In the genomic region with DNA sequence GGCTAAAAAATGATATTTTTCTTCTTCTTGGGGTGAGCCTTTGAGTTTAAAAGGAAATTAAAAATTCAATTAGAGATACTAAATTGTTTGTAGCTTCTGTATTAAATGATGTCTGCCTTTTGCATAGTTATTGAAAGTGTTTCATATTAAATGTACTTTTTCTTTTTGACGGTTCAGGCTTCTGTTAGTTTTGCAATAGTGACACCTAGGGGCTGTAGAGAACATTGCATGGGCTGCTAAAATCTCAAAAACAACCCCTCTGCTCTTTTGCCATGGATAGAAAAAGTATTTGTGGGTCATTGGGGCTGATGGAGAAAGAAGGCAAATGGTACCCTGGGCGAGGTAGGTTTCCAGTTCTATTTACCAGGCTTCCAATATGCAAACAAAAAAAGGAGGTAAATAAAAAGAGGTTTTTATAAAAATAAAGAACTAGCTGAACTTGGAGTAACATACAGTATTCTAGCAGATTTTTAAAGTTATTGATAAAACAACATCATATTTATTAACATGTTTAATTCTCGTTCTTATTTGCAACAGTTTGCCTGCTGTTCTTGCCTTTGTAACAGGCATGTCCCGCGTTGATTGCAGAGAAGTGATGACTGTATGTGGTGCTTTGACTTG, we compare ENCODE assay signal across 8 cellular contexts.
DNase-seq lines count a peak whose midpoint lies in the region; ATAC-seq and TF ChIP-seq lines count a peak whose summit lies in the region.

No MANE protein-coding gene starts in this region.

- no peaks in the 10 kb centered on the region for H3K9me3 Mint-ChIP-seq in brain

- no peaks in the 10 kb centered on the region for H3K36me3 ChIP-seq in HEK293 (ENCODE audit: control insufficient read depth in 2 of 2, insufficient read depth in 1 of 2, low read length in 2 of 2)
- no peaks in the 10 kb centered on the region for H3K36me3 ChIP-seq in thoracic aorta

- no peak overlapping the region for H3K27ac ChIP-seq in HEK293 (ENCODE audit: extremely low read depth, low read depth, low read length)
- peak overlapping the region in 1 of 2 donors; percentile 25 for H3K27ac ChIP-seq in thoracic aorta

- H3K4me1 ChIP-seq in HEK293 (ENCODE audit: control insufficient read depth, insufficient read depth, low read length): no peaks in the 10 kb centered on the region
- peaks cover 5 to 40% of the 10 kb centered on the region in 2 donors for H3K4me1 ChIP-seq in thoracic aorta (ENCODE audit: control insufficient read depth in 1 of 2, low read depth in 2 of 2)

- H3K27me3 Mint-ChIP-seq in brain: no peaks in the 10 kb centered on the region

- no peak overlapping the region for H3K4me3 ChIP-seq in HEK293 (ENCODE audit: low read depth, low read length)
- H3K4me3 ChIP-seq in thoracic aorta: peak overlapping the region; percentile 27

- ATAC-seq in left colon (peak; percentile 60), thoracic aorta (ENCODE audit: insufficient number of reproducible peaks, low FRiP score, low read depth) (no peak), GM21423 (IDR thresholded peaks at IDR 0.05; ENCODE audit: unreplicated experiment) (no peak)

- H3K27ac Mint-ChIP-seq in brain: peak overlapping the region in 3 of 5 experiments; percentile 5 to 85 (median 56)

- intact Hi-C loops in left colon (cut with DNase I, micrococcal nuclease): loop anchor here in 1 of 2 donors (10.0 kb wide), 1 partner anchor 395 kb away; no protein-coding TSS in a partner anchor

- H3K9me3 ChIP-seq in HEK293 (ENCODE audit: control insufficient read depth, insufficient read depth, low read depth, low read length): no peaks in the 10 kb centered on the region
- no peaks in the 10 kb centered on the region for H3K9me3 ChIP-seq in thoracic aorta

- POLR2A ChIA-PET in HEK293 (lab: Yijun Ruan, JAX): interaction anchor here (0.6 kb wide), 1 partner anchor 306 kb away, joined by 6 read pairs; no protein-coding TSS in a partner anchor

- DNase-seq in COLO829 (ENCODE audit: low spot score) (peak; percentile 53), NOMO-1 treated with DMSO at 0.1 percent for 48 hours (lab: John Stamatoyannopoulos, UW; ENCODE audit: unreplicated experiment) (peak; percentile 65), left colon (no peak), thoracic aorta (ENCODE audit: low spot score) (no peak)
- DNase-seq in effector CD8-positive, alpha-beta T cell (lab: John Stamatoyannopoulos, UW): no peak

- CTCF ChIA-PET in HEK293 (lab: Yijun Ruan, JAX): interaction anchor here (0.6 to 2.0 kb wide), 55 partner anchors 8 to 1150 kb away, joined by 3 to 18 read pairs (median 3); no protein-coding TSS in a partner anchor

- H3K36me3 Mint-ChIP-seq in brain: no peaks in the 10 kb centered on the region

- TF ChIP-seq CTCF in HEK293 (tag by site-specific recombination; IDR thresholded peaks at IDR 0.05) (peak; percentile 52; the same call in 1 of the 2 replicates), brain (conservative IDR thresholded peaks at IDR 0.05) (peak; percentile 93 to 96), thoracic aorta (IDR thresholded peaks at IDR 0.05) (peak; percentile 92)

- no peaks in the 10 kb centered on the region for H3K27me3 ChIP-seq in thoracic aorta (replicated peaks; ENCODE audit: insufficient read depth)

- peak overlapping the region in 2 of 5 experiments; percentile 3 to 6 for H3K4me3 Mint-ChIP-seq in brain

- peaks cover 45% of the 10 kb centered on the region for H3K4me1 Mint-ChIP-seq in brain

TF ChIP-seq in HEK293, 187 proteins besides CTCF, POLR2A, EP300 and RAD21:
- TF ChIP-seq ZNF121 (tag by site-specific recombination; IDR thresholded peaks at IDR 0.05) (no peak), PRDM1 (tag by site-specific recombination; IDR thresholded peaks at IDR 0.05) (0 out of 2 replicates have a peak, but pooled peaks have one; percentile 30), ZNF76 (tag by site-specific recombination; IDR thresholded peaks at IDR 0.05; ENCODE audit: borderline replicate concordance, low read depth) (no peak), ZNF571 (tag by site-specific recombination; IDR thresholded peaks at IDR 0.05) (no peak), ZXDB (tag by site-specific recombination; IDR thresholded peaks at IDR 0.05) (no peak), AEBP2 (tag by site-specific recombination; IDR thresholded peaks at IDR 0.05; ENCODE audit: borderline replicate concordance) (no peak), ZNF558 (tag by site-specific recombination; IDR thresholded peaks at IDR 0.05) (no peak), ZNF274 (IDR thresholded peaks at IDR 0.05; ENCODE audit: low read length) (no peak), ZNF274 (tag by site-specific recombination; IDR thresholded peaks at IDR 0.05; ENCODE audit: borderline replicate concordance) (no peak), MEIS1 (CRISPR knock-in tag; IDR thresholded peaks at IDR 0.05; ENCODE audit: borderline replicate concordance) (no peak), SETDB1 (IDR thresholded peaks at IDR 0.05; ENCODE audit: insufficient read length, low read length) (no peak), ZNF654 (tag by site-specific recombination; IDR thresholded peaks at IDR 0.05; ENCODE audit: low read depth) (peak; percentile 78), ZNF146 (tag by site-specific recombination; IDR thresholded peaks at IDR 0.05) (no peak), ZNF221 (tag by site-specific recombination; IDR thresholded peaks at IDR 0.05; ENCODE audit: borderline replicate concordance) (no peak), ZNF132 (tag by site-specific recombination; IDR thresholded peaks at IDR 0.05; ENCODE audit: borderline replicate concordance) (no peak), ZNF596 (tag by site-specific recombination; IDR thresholded peaks at IDR 0.05) (no peak), ZNF707 (tag by site-specific recombination; IDR thresholded peaks at IDR 0.05) (no peak), ZNF350 (tag by site-specific recombination; IDR thresholded peaks at IDR 0.05) (no peak)
- TF ChIP-seq, protein P1, sequence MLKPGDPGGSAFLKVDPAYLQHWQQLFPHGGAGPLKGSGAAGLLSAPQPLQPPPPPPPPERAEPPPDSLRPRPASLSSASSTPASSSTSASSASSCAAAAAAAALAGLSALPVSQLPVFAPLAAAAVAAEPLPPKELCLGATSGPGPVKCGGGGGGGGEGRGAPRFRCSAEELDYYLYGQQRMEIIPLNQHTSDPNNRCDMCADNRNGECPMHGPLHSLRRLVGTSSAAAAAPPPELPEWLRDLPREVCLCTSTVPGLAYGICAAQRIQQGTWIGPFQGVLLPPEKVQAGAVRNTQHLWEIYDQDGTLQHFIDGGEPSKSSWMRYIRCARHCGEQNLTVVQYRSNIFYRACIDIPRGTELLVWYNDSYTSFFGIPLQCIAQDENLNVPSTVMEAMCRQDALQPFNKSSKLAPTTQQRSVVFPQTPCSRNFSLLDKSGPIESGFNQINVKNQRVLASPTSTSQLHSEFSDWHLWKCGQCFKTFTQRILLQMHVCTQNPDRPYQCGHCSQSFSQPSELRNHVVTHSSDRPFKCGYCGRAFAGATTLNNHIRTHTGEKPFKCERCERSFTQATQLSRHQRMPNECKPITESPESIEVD (tag by site-specific recombination; IDR thresholded peaks at IDR 0.05): peak; percentile 27; the same call in 1 of the 2 replicates
- TF ChIP-seq, protein P2, sequence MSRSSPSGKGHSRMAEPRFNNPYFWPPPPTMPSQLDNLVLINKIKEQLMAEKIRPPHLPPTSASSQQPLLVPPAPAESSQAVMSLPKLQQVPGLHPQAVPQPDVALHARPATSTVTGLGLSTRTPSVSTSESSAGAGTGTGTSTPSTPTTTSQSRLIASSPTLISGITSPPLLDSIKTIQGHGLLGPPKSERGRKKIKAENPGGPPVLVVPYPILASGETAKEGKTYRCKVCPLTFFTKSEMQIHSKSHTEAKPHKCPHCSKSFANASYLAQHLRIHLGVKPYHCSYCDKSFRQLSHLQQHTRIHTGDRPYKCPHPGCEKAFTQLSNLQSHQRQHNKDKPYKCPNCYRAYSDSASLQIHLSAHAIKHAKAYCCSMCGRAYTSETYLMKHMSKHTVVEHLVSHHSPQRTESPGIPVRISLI (tag by site-specific recombination; IDR thresholded peaks at IDR 0.05): 0 out of 2 replicates have a peak, but pooled peaks have one; percentile 43
- TF ChIP-seq, protein P3, sequence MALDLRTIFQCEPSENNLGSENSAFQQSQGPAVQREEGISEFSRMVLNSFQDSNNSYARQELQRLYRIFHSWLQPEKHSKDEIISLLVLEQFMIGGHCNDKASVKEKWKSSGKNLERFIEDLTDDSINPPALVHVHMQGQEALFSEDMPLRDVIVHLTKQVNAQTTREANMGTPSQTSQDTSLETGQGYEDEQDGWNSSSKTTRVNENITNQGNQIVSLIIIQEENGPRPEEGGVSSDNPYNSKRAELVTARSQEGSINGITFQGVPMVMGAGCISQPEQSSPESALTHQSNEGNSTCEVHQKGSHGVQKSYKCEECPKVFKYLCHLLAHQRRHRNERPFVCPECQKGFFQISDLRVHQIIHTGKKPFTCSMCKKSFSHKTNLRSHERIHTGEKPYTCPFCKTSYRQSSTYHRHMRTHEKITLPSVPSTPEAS (tag by site-specific recombination; IDR thresholded peaks at IDR 0.05): no peak

Comparison
In these comparisons a context has a peak if more than half of its experiments do, and no peak if none do; other contexts are left out.
1. DNase-seq: peak in COLO829 (single experiment) and NOMO-1 treated with DMSO at 0.1 percent for 48 hours (single experiment); none in left colon (0 of 2), thoracic aorta (single experiment) and effector CD8-positive, alpha-beta T cell (single experiment).
2. Peak in every context shown above with its lines, with median percentiles within 50 percentile points of each other: CTCF ChIP-seq.